In genomic region chr7:56106108-56107073, GRCh38 we compare ENCODE assay signal across 8 cellular contexts. TPM values are rescaled to one million over a fixed set of nuclear protein-coding genes. Genes with fewer than 3 reads are reported as not detected.
DNase-seq lines count a peak whose midpoint lies in the region; ATAC-seq and TF ChIP-seq lines count a peak whose summit lies in the region.

Gene CHCHD2, minus strand, starts transcription at chr7:56106476. Its CDS starts 63 bp downstream, at chr7:56106413.

- H3K4me3 ChIP-seq in adipocyte (ENCODE audit: low read length) (peak within 1 kb of the TSS; percentile 99), prostate gland (peak within 1 kb of the TSS; percentile 59 to 83)

- DNase-seq in GM13976 (ENCODE audit: low spot score) (peak; percentile 97), NCI-H146 (lab: John Stamatoyannopoulos, UW) (peak; percentile 99), T-cell (peak; percentile 74 to 98 (median 94)), adipocyte (ENCODE audit: low read depth) (peak; percentile 99), cardiac septum (ENCODE audit: low spot score) (peak; percentile 98), prostate gland (ENCODE audit: low spot score) (peak; percentile 98), ureter (ENCODE audit: low spot score) (peak; percentile 98)

- H3K27ac ChIP-seq in prostate gland, result peak within 1 kb of the TSS; percentile 85 to 91

- H3K4me3 Mint-ChIP-seq in T-cell, result peak within 1 kb of the TSS; percentile 96 to 99 (median 98)

- H3K27me3 ChIP-seq in adipocyte (replicated peaks; ENCODE audit: control insufficient read depth, insufficient read depth, low read length) (no peaks in the 10 kb centered on the region), prostate gland (replicated peaks; ENCODE audit: insufficient read depth) (no peaks in the 10 kb centered on the region)

- POLR2A ChIA-PET in T-cell (lab: Charles Lee), result interaction anchor here (0.5 to 1.8 kb wide), 7 partner anchors 9 to 1348 kb away, joined by 3 to 8 read pairs (median 6); partner anchors contain the start of genes PHKG1 (in 1 of the 2), PSPH (in 1 of the 2) and SEC61G (in 1 of the 2)

- WGBS in prostate gland, result under 1% methylated on average over 57 of the region's 57 CpGs

- peaks cover 31 to 40% (median 38%) of the 10 kb centered on the region in 3 donors for H3K4me1 Mint-ChIP-seq in T-cell

- TF ChIP-seq POLR2A in prostate gland (IDR thresholded peaks at IDR 0.05), result peak; percentile 92

- H3K27ac Mint-ChIP-seq in T-cell, result peak within 1 kb of the TSS; percentile 97 to 98

- H3K4me1 ChIP-seq in adipocyte (ENCODE audit: control insufficient read depth, insufficient read depth, low read length) (peaks cover 16% of the 10 kb centered on the region), prostate gland (replicated peaks) (no peaks in the 10 kb centered on the region)

- H3K9ac ChIP-seq in adipocyte (ENCODE audit: low read length), result peak within 1 kb of the TSS; percentile 99

- in situ Hi-C loops in GM13976 (cut with MboI; ENCODE audit: low sequenced_read_pairs, unreplicated experiment), result loop anchor here (25.0 kb wide), 1 partner anchor 94 kb away; no protein-coding TSS in a partner anchor

- peaks cover 29% of the 10 kb centered on the region for H3K36me3 ChIP-seq in adipocyte (ENCODE audit: control insufficient read depth, insufficient read depth, low read length, severe bottlenecking)
- H3K36me3 ChIP-seq in prostate gland, result peaks cover 0 to 5% of the 10 kb centered on the region in 2 donors

- no peaks in the 10 kb centered on the region for H3K27me3 Mint-ChIP-seq in T-cell

- no peaks in the 10 kb centered on the region for H3K9me3 ChIP-seq in adipocyte (ENCODE audit: control insufficient read depth, low read length)
- no peaks in the 10 kb centered on the region for H3K9me3 ChIP-seq in prostate gland

- CTCF ChIA-PET in T-cell (lab: Charles Lee), result interaction anchor here (0.6 to 1.5 kb wide), 8 partner anchors 32 to 797 kb away, joined by 3 to 4 read pairs (median 3); partner anchors contain the start of genes CCT6A (in 2 of the 2), PSPH (in 2 of the 2) and SUMF2 (in 1 of the 2)

- no peak for TF ChIP-seq CTCF in GM13976 (IDR thresholded peaks at IDR 0.05; ENCODE audit: borderline replicate concordance, control extremely low read depth, extremely low read depth, insufficient read depth, missing control alignments)
- peak in 1 of 4 experiments; percentile 6 for TF ChIP-seq CTCF in prostate gland (IDR thresholded peaks at IDR 0.05)

- ATAC-seq in HG02870 (IDR thresholded peaks at IDR 0.05; ENCODE audit: unreplicated experiment) (peak; percentile 99), T-cell (replicated peaks in 1 of 4) (peak; percentile 98 to 99 (median 99))

- intact Hi-C loops in cardiac septum (cut with DNase I) (loop anchor here (5.0 kb wide), 1 partner anchor 44 kb away; the partner anchor contains the start of gene SUMF2), prostate gland (cut with DNase I) (no loop called here)

- H3K9me3 Mint-ChIP-seq in T-cell, result no peaks in the 10 kb centered on the region

- H3K36me3 Mint-ChIP-seq in T-cell, result peaks cover 16% of the 10 kb centered on the region

RNA-seq across cellular contexts. Expression of gene CHCHD2, which starts in this region (rescaled TPM):
- total RNA-seq in T-cell, result 100 to 1,000 TPM; 173 to 209 (median 189) TPM
- total RNA-seq in cardiac septum, result 394 TPM
- total RNA-seq in prostate gland, result 100 to 1,000 TPM; 356 to 575 TPM
- total RNA-seq in ureter, result 283 TPM

Comparison
In these comparisons a context has a peak if more than half of its experiments do, and no peak if none do; other contexts are left out.
1. Peak in every context shown above with its lines: DNase-seq, ATAC-seq, H3K4me3 ChIP-seq and H3K27ac ChIP-seq.